ENCODE assay signal across 3 cellular contexts in the genomic region with DNA sequence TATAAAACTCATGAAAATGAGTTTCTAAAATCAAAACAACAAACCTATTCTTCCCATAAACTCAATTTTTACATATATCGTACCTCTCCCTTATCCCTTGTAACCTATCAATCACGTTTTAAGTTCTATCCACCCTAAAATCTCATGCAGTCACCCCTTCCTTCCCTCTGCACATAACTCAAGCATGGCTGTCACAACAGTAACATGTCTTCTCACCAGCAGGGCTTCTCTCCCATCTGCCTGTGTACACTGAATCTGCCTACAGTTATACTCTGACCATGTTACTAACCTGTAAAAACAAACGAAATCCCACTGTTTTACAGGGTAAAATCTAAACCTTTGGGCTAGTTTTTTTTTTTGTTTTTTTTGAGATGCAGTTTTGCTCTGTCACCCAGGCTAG.
TF ChIP-seq lines count a peak whose summit lies in the region.

No MANE protein-coding gene starts in this region.

TF ChIP-seq in HepG2, 621 proteins besides CTCF, POLR2A, EP300 and RAD21:
- no peak for TF ChIP-seq ZFAT (CRISPR knock-in tag; conservative IDR thresholded peaks at IDR 0.05)
- no peak for TF ChIP-seq ZNF232 (CRISPR knock-in tag; IDR thresholded peaks at IDR 0.05; ENCODE audit: borderline replicate concordance)
- TF ChIP-seq, protein P1, sequence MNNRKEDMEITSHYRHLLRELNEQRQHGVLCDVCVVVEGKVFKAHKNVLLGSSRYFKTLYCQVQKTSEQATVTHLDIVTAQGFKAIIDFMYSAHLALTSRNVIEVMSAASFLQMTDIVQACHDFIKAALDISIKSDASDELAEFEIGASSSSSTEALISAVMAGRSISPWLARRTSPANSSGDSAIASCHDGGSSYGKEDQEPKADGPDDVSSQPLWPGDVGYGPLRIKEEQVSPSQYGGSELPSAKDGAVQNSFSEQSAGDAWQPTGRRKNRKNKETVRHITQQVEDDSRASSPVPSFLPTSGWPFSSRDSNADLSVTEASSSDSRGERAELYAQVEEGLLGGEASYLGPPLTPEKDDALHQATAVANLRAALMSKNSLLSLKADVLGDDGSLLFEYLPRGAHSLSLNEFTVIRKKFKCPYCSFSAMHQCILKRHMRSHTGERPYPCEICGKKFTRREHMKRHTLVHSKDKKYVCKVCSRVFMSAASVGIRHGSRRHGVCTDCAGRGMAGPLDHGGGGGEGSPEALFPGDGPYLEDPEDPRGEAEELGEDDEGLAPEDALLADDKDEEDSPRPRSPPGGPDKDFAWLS (CRISPR knock-in tag; IDR thresholded peaks at IDR 0.05; ENCODE audit: borderline replicate concordance), result no peak
- TF ChIP-seq ZNF30 (CRISPR knock-in tag; IDR thresholded peaks at IDR 0.05), result no peak
- no peak for TF ChIP-seq SOX13 (IDR thresholded peaks at IDR 0.05)
- no peak for TF ChIP-seq SOX13 (CRISPR knock-in tag; conservative IDR thresholded peaks at IDR 0.05 in 1 of 2, IDR thresholded peaks at IDR 0.05 in 1 of 2)
- TF ChIP-seq MATR3 (CRISPR knock-in tag; IDR thresholded peaks at IDR 0.05), result no peak
- no peak for TF ChIP-seq ESRRA (CRISPR knock-in tag; IDR thresholded peaks at IDR 0.05; ENCODE audit: low read depth)
- TF ChIP-seq KDM6A (CRISPR knock-in tag; IDR thresholded peaks at IDR 0.05; ENCODE audit: low read depth), result no peak
- TF ChIP-seq MLLT10 (CRISPR knock-in tag; IDR thresholded peaks at IDR 0.05), result no peak

TF ChIP-seq in IMR-90, 13 proteins besides CTCF, POLR2A, EP300 and RAD21:
- TF ChIP-seq NFE2L2 (IDR thresholded peaks at IDR 0.05; ENCODE audit: low read depth, low read length) (no peak), FOS (IDR thresholded peaks at IDR 0.05; ENCODE audit: low read depth, low read length) (no peak), MAZ (IDR thresholded peaks at IDR 0.05; ENCODE audit: borderline replicate concordance, low read depth, low read length) (no peak), MAFK (IDR thresholded peaks at IDR 0.05; ENCODE audit: low read depth, low read length) (no peak), RCOR1 (IDR thresholded peaks at IDR 0.05; ENCODE audit: insufficient replicate concordance, low read length) (no peak), CHD1 (IDR thresholded peaks at IDR 0.05; ENCODE audit: low read depth, low read length) (no peak), RFX5 (IDR thresholded peaks at IDR 0.05; ENCODE audit: low read depth, low read length) (no peak), SMC3 (IDR thresholded peaks at IDR 0.05; ENCODE audit: low read depth, low read length) (no peak), MXI1 (IDR thresholded peaks at IDR 0.05; ENCODE audit: borderline replicate concordance, low read depth, low read length) (no peak), BHLHE40 (IDR thresholded peaks at IDR 0.05; ENCODE audit: low read depth, low read length) (no peak), CEBPB (IDR thresholded peaks at IDR 0.05; ENCODE audit: low read depth, low read length) (no peak)
- TF ChIP-seq, protein P2, sequence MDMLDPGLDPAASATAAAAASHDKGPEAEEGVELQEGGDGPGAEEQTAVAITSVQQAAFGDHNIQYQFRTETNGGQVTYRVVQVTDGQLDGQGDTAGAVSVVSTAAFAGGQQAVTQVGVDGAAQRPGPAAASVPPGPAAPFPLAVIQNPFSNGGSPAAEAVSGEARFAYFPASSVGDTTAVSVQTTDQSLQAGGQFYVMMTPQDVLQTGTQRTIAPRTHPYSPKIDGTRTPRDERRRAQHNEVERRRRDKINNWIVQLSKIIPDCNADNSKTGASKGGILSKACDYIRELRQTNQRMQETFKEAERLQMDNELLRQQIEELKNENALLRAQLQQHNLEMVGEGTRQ (IDR thresholded peaks at IDR 0.05; ENCODE audit: low read depth, low read length), result no peak
- TF ChIP-seq, protein P3, sequence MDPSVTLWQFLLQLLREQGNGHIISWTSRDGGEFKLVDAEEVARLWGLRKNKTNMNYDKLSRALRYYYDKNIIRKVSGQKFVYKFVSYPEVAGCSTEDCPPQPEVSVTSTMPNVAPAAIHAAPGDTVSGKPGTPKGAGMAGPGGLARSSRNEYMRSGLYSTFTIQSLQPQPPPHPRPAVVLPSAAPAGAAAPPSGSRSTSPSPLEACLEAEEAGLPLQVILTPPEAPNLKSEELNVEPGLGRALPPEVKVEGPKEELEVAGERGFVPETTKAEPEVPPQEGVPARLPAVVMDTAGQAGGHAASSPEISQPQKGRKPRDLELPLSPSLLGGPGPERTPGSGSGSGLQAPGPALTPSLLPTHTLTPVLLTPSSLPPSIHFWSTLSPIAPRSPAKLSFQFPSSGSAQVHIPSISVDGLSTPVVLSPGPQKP (IDR thresholded peaks at IDR 0.05; ENCODE audit: borderline replicate concordance, low read depth, low read length), result no peak

TF ChIP-seq in WTC11, 78 proteins besides CTCF, POLR2A, EP300 and RAD21:
- TF ChIP-seq, protein P4, sequence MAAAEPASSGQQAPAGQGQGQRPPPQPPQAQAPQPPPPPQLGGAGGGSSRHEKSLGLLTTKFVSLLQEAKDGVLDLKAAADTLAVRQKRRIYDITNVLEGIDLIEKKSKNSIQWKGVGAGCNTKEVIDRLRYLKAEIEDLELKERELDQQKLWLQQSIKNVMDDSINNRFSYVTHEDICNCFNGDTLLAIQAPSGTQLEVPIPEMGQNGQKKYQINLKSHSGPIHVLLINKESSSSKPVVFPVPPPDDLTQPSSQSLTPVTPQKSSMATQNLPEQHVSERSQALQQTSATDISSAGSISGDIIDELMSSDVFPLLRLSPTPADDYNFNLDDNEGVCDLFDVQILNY (CRISPR knock-in tag; IDR thresholded peaks at IDR 0.05), result no peak
- TF ChIP-seq, protein P5, sequence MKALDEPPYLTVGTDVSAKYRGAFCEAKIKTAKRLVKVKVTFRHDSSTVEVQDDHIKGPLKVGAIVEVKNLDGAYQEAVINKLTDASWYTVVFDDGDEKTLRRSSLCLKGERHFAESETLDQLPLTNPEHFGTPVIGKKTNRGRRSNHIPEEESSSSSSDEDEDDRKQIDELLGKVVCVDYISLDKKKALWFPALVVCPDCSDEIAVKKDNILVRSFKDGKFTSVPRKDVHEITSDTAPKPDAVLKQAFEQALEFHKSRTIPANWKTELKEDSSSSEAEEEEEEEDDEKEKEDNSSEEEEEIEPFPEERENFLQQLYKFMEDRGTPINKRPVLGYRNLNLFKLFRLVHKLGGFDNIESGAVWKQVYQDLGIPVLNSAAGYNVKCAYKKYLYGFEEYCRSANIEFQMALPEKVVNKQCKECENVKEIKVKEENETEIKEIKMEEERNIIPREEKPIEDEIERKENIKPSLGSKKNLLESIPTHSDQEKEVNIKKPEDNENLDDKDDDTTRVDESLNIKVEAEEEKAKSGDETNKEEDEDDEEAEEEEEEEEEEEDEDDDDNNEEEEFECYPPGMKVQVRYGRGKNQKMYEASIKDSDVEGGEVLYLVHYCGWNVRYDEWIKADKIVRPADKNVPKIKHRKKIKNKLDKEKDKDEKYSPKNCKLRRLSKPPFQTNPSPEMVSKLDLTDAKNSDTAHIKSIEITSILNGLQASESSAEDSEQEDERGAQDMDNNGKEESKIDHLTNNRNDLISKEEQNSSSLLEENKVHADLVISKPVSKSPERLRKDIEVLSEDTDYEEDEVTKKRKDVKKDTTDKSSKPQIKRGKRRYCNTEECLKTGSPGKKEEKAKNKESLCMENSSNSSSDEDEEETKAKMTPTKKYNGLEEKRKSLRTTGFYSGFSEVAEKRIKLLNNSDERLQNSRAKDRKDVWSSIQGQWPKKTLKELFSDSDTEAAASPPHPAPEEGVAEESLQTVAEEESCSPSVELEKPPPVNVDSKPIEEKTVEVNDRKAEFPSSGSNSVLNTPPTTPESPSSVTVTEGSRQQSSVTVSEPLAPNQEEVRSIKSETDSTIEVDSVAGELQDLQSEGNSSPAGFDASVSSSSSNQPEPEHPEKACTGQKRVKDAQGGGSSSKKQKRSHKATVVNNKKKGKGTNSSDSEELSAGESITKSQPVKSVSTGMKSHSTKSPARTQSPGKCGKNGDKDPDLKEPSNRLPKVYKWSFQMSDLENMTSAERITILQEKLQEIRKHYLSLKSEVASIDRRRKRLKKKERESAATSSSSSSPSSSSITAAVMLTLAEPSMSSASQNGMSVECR (CRISPR knock-in tag; IDR thresholded peaks at IDR 0.05; ENCODE audit: borderline replicate concordance), result no peak
- TF ChIP-seq EMX1 (CRISPR knock-in tag; IDR thresholded peaks at IDR 0.05), result no peak
- TF ChIP-seq ETV6 (CRISPR knock-in tag; IDR thresholded peaks at IDR 0.05), result no peak
- TF ChIP-seq, protein P6, sequence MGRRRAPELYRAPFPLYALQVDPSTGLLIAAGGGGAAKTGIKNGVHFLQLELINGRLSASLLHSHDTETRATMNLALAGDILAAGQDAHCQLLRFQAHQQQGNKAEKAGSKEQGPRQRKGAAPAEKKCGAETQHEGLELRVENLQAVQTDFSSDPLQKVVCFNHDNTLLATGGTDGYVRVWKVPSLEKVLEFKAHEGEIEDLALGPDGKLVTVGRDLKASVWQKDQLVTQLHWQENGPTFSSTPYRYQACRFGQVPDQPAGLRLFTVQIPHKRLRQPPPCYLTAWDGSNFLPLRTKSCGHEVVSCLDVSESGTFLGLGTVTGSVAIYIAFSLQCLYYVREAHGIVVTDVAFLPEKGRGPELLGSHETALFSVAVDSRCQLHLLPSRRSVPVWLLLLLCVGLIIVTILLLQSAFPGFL (CRISPR knock-in tag; IDR thresholded peaks at IDR 0.05; ENCODE audit: borderline replicate concordance), result no peak
- no peak for TF ChIP-seq RORB (CRISPR knock-in tag; IDR thresholded peaks at IDR 0.05)
- TF ChIP-seq GRHL2 (CRISPR knock-in tag; IDR thresholded peaks at IDR 0.05; ENCODE audit: insufficient replicate concordance, severe bottlenecking), result no peak
- TF ChIP-seq ZNF317 (CRISPR knock-in tag; IDR thresholded peaks at IDR 0.05; ENCODE audit: borderline replicate concordance, low read depth), result no peak
- TF ChIP-seq, protein P7, sequence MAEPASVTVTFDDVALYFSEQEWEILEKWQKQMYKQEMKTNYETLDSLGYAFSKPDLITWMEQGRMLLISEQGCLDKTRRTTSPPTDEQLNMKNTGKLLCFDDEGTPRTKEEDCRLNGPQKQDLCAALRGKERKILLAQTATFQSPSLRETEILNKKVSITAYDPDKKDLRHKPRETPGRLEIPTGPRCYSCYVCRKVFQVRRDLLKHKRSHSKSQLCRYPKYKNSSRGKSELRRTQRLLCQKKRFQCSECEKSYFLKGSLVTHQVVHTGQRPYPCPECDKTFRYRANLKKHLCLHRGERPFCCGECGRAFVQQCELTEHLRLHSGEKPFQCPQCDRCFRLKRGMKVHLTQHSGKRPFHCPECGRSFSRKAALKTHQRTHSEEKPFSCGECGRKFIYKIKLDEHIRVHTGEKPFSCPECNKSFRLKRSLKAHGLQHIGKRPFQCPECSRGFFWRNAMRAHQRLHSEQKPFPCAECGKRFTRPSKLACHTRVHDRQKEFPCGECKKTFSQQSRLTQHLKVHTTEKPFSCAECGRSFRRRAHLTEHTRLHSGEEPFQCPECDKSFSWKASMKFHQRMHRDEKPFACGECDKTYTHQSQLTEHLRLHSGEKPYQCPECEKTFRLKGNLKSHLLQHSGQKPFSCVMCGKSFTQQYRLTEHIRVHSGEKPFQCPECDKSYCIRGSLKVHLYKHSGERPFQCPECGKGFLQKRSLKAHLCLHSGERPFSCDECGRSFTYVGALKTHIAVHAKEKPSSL (CRISPR knock-in tag; conservative IDR thresholded peaks at IDR 0.05), result no peak
- TF ChIP-seq NFE2L1 (CRISPR knock-in tag; IDR thresholded peaks at IDR 0.05), result no peak
- TF ChIP-seq OVOL2 (CRISPR knock-in tag; IDR thresholded peaks at IDR 0.05; ENCODE audit: borderline replicate concordance), result no peak
- no peak for TF ChIP-seq FOXK1 (CRISPR knock-in tag; IDR thresholded peaks at IDR 0.05)
- TF ChIP-seq ZNF263 (CRISPR knock-in tag; IDR thresholded peaks at IDR 0.05; ENCODE audit: low read depth), result no peak
- TF ChIP-seq, protein P8, sequence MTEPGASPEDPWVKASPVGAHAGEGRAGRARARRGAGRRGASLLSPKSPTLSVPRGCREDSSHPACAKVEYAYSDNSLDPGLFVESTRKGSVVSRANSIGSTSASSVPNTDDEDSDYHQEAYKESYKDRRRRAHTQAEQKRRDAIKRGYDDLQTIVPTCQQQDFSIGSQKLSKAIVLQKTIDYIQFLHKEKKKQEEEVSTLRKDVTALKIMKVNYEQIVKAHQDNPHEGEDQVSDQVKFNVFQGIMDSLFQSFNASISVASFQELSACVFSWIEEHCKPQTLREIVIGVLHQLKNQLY (CRISPR knock-in tag; IDR thresholded peaks at IDR 0.05), result no peak
- no peak for TF ChIP-seq ZNF671 (CRISPR knock-in tag; IDR thresholded peaks at IDR 0.05)
- no peak for TF ChIP-seq ATF1 (CRISPR knock-in tag; IDR thresholded peaks at IDR 0.05)
TF ChIP-seq in WTC11: peak in this region for 0.
